ENCODE assay signal across 20 cellular contexts in genomic region chr22:42185915-42186439, GRCh38. TPM values are rescaled to one million over a fixed set of nuclear protein-coding genes. Genes with fewer than 3 reads are reported as not detected.
DNase-seq lines count a peak whose midpoint lies in the region; ATAC-seq and FAIRE-seq lines count a peak whose summit lies in the region.
"Had no signal": no experiment of that assay in that cellular context is flagged by ENCODE, and none has a peak within 500 bp of the region (broad histone marks: within the 10 kb centered on the region; RNA-seq: fewer than 3 reads in every experiment).

No MANE protein-coding gene starts in this region.

- POLR2A ChIA-PET in CD8-positive, alpha-beta memory T cell (lab: Charles Lee), result no interaction called here
- POLR2A ChIA-PET in activated CD4-positive, alpha-beta T cell treated with anti-CD3 and anti-CD28 coated beads for 36 hours (lab: Charles Lee), result no interaction called here

- peaks cover 57 to 94% (median 88%) of the 10 kb centered on the region in 3 donors for H3K4me1 Mint-ChIP-seq in CD8-positive, alpha-beta memory T cell
- peaks cover 85% of the 10 kb centered on the region for H3K4me1 Mint-ChIP-seq in activated CD4-positive, alpha-beta T cell treated with anti-CD3 and anti-CD28 coated beads for 36 hours
- H3K4me1 Mint-ChIP-seq in stimulated activated naive B cell treated with anti-CD40 and anti-IgM and Interleukin-4, amounts not matched to agents 10 μg/mL and 1 μg/mL and 100 μg/mL, for 72 hours, result peaks cover 27 to 53% of the 10 kb centered on the region in 2 donors

- H3K9me3 ChIP-seq in CD8-positive, alpha-beta memory T cell (ENCODE audit: low read length), result no peaks in the 10 kb centered on the region
- H3K9me3 ChIP-seq: A549 had no signal

- ATAC-seq in activated CD4-positive, alpha-beta T cell treated with anti-CD3 and anti-CD28 coated beads for 36 hours, result no peak
- ATAC-seq in stimulated activated naive B cell treated with anti-CD40 and anti-IgM and Interleukin-4, amounts not matched to agents 10 μg/mL and 1 μg/mL and 100 μg/mL, for 72 hours (replicated peaks), result no peak
- ATAC-seq: A549 had no signal

- no peaks in the 10 kb centered on the region for H3K27me3 ChIP-seq in CD8-positive, alpha-beta memory T cell (ENCODE audit: insufficient read depth, low read length, poor library complexity, severe bottlenecking)

- FAIRE-seq in islet of Langerhans (lab: Jason Lieb, UNC), result peak; percentile 98
- FAIRE-seq: A549, H54 had no signal

- no peaks in the 10 kb centered on the region for H3K36me3 ChIP-seq in CD8-positive, alpha-beta memory T cell (ENCODE audit: insufficient read depth, low read length)

- no peak overlapping the region for H3K27ac ChIP-seq in CD8-positive, alpha-beta memory T cell (ENCODE audit: low read depth, low read length)
- H3K27ac ChIP-seq: A549, SK-N-MC had no signal

- no peaks in the 10 kb centered on the region for H3K27me3 Mint-ChIP-seq in CD8-positive, alpha-beta memory T cell
- H3K27me3 Mint-ChIP-seq in activated CD4-positive, alpha-beta T cell treated with anti-CD3 and anti-CD28 coated beads for 36 hours, result no peaks in the 10 kb centered on the region
- no peaks in the 10 kb centered on the region for H3K27me3 Mint-ChIP-seq in stimulated activated naive B cell treated with anti-CD40 and anti-IgM and Interleukin-4, amounts not matched to agents 10 μg/mL and 1 μg/mL and 100 μg/mL, for 72 hours

- H3K4me3 Mint-ChIP-seq in CD8-positive, alpha-beta memory T cell, result no peak overlapping the region
- H3K4me3 Mint-ChIP-seq in activated CD4-positive, alpha-beta T cell treated with anti-CD3 and anti-CD28 coated beads for 36 hours, result no peak overlapping the region
- H3K4me3 Mint-ChIP-seq in stimulated activated naive B cell treated with anti-CD40 and anti-IgM and Interleukin-4, amounts not matched to agents 10 μg/mL and 1 μg/mL and 100 μg/mL, for 72 hours, result no peak overlapping the region

- H3K4me3 ChIP-seq in CD8-positive, alpha-beta memory T cell (ENCODE audit: low read length), result no peak overlapping the region
- H3K4me3 ChIP-seq: A549, SK-N-MC had no signal

- CTCF ChIA-PET in CD8-positive, alpha-beta memory T cell (lab: Charles Lee), result interaction anchor here (0.9 kb wide), 1 partner anchor 17 kb away, joined by 3 read pairs; no protein-coding TSS in a partner anchor
- CTCF ChIA-PET in activated CD4-positive, alpha-beta T cell treated with anti-CD3 and anti-CD28 coated beads for 36 hours (lab: Charles Lee), result interaction anchor here (1.3 to 2.5 kb wide), 2 partner anchors 11 to 16 kb away, joined by 5 to 10 read pairs; no protein-coding TSS in a partner anchor

- intact Hi-C loops in activated CD4-positive, alpha-beta T cell treated with anti-CD3 and anti-CD28 coated beads for 36 hours (cut with DNase I, micrococcal nuclease), result no loop called here

- no peaks in the 10 kb centered on the region for H3K9me3 Mint-ChIP-seq in CD8-positive, alpha-beta memory T cell
- no peaks in the 10 kb centered on the region for H3K9me3 Mint-ChIP-seq in activated CD4-positive, alpha-beta T cell treated with anti-CD3 and anti-CD28 coated beads for 36 hours (ENCODE audit: low read depth)
- no peaks in the 10 kb centered on the region for H3K9me3 Mint-ChIP-seq in stimulated activated naive B cell treated with anti-CD40 and anti-IgM and Interleukin-4, amounts not matched to agents 10 μg/mL and 1 μg/mL and 100 μg/mL, for 72 hours

- peak; percentile 26 for DNase-seq in NCI-H748 (lab: John Stamatoyannopoulos, UW; ENCODE audit: unreplicated experiment)
- no peak for DNase-seq in NCI-H748 treated with DMSO at 0.1 percent for 48 hours (lab: John Stamatoyannopoulos, UW)
- DNase-seq in CD8-positive, alpha-beta memory T cell, result no peak
- peak; percentile 86 for DNase-seq in NCI-H69 (lab: John Stamatoyannopoulos, UW)
- no peak for DNase-seq in hippocampal formation (lab: John Stamatoyannopoulos, UW)
- DNase-seq in activated CD4-positive, alpha-beta T cell treated with anti-CD3 and anti-CD28 coated beads for 36 hours, result no peak
- DNase-seq in stimulated activated naive B cell treated with anti-CD40 and anti-IgM and Interleukin-4, amounts not matched to agents 10 μg/mL and 1 μg/mL and 100 μg/mL, for 72 hours, result no peak
- DNase-seq: DND-41, KG1, MV-4-11, NCI-H1436 treated with DMSO at 0.1 percent for 48 hours, NCI-H2081 treated with DMSO at 0.1 percent for 48 hours, NCI-H345, NCI-H526 treated with DMSO at 0.1 percent for 48 hours, OCI-M1, Right ventricle myocardium superior had no signal

- H3K36me3 Mint-ChIP-seq in CD8-positive, alpha-beta memory T cell, result peaks cover 0 to 10% (median 1%) of the 10 kb centered on the region in 3 donors
- H3K36me3 Mint-ChIP-seq in activated CD4-positive, alpha-beta T cell treated with anti-CD3 and anti-CD28 coated beads for 36 hours (ENCODE audit: low read depth), result peaks cover 2% of the 10 kb centered on the region
- H3K36me3 Mint-ChIP-seq in stimulated activated naive B cell treated with anti-CD40 and anti-IgM and Interleukin-4, amounts not matched to agents 10 μg/mL and 1 μg/mL and 100 μg/mL, for 72 hours, result peaks cover 4 to 11% of the 10 kb centered on the region in 2 donors

- H3K4me1 ChIP-seq in CD8-positive, alpha-beta memory T cell (ENCODE audit: insufficient read depth, low read length), result peaks cover 42% of the 10 kb centered on the region

- peak overlapping the region in 6 of 8 donors; percentile 12 to 63 (median 20) for H3K27ac Mint-ChIP-seq in CD8-positive, alpha-beta memory T cell
- no peak overlapping the region for H3K27ac Mint-ChIP-seq in activated CD4-positive, alpha-beta T cell treated with anti-CD3 and anti-CD28 coated beads for 36 hours
- no peak overlapping the region for H3K27ac Mint-ChIP-seq in stimulated activated naive B cell treated with anti-CD40 and anti-IgM and Interleukin-4, amounts not matched to agents 10 μg/mL and 1 μg/mL and 100 μg/mL, for 72 hours

RNA-seq across cellular contexts. Expression of gene CYP2D6, which starts 55.4 kb away (rescaled TPM):
- total RNA-seq in CD8-positive, alpha-beta memory T cell, result 1 to 10 TPM; 1.8 to 2.2 TPM
- polyA plus RNA-seq in CD8-positive, alpha-beta memory T cell, result 0.26 TPM
- total RNA-seq in activated CD4-positive, alpha-beta T cell treated with anti-CD3 and anti-CD28 coated beads for 36 hours, result 1 to 10 TPM; 2.8 to 3.1 TPM
- total RNA-seq: Right ventricle myocardium superior had no signal

Comparison
In these comparisons a context has a peak if more than half of its experiments do, and no peak if none do; other contexts are left out.
1. DNase-seq: peak in NCI-H748 (single experiment) and NCI-H69 (single experiment); none in NCI-H748 treated with DMSO at 0.1 percent for 48 hours (single experiment), CD8-positive, alpha-beta memory T cell (0 of 5), hippocampal formation (0 of 2), activated CD4-positive, alpha-beta T cell treated with anti-CD3 and anti-CD28 coated beads for 36 hours (single experiment) and stimulated activated naive B cell treated with anti-CD40 and anti-IgM and Interleukin-4, amounts not matched to agents 10 μg/mL and 1 μg/mL and 100 μg/mL, for 72 hours (single experiment).
2. H3K27ac Mint-ChIP-seq: peak in CD8-positive, alpha-beta memory T cell (6 of 8); none in activated CD4-positive, alpha-beta T cell treated with anti-CD3 and anti-CD28 coated beads for 36 hours (single experiment) and stimulated activated naive B cell treated with anti-CD40 and anti-IgM and Interleukin-4, amounts not matched to agents 10 μg/mL and 1 μg/mL and 100 μg/mL, for 72 hours (single experiment).